In the genomic region with DNA sequence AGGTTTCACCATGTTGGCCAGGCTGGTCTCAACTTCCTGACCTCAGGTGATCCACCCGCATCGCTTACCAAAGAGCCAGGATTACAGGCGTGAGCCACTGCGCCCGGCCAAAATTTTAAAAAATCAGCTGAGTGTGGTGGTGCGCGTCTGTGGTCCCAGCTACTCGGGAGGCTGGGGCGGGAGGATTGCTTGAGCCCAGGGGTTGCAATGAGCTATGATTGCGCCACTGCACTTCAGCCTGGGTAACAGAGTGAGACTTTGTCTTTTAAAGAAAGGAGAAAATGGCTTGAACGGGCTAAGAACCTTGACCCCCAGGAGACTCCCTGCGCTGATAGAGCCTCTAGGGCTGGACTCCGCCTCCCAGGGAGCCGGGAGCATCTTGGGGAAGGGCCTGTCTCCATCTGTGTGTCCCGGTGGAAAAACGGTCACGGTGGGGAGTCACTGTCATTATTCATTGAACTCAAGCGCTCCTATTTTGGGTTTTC, we compare ENCODE assay signal across 8 cellular contexts. TPM values are rescaled to one million over a fixed set of nuclear protein-coding genes. Genes with fewer than 3 reads are reported as not detected.
A peak's percentile ranks its signal among the peaks of the same experiment; 100 is the strongest.
DNase-seq lines count a peak whose midpoint lies in the region; ATAC-seq and TF ChIP-seq lines count a peak whose summit lies in the region.

No MANE protein-coding gene starts in this region.

- DNase-seq in T-cell (peak in 12 of 34 experiments; percentile 0 to 19 (median 6)), fibroblast of mammary gland (ENCODE audit: low read depth) (no peak), ovary (peak in 1 of 5 donors; percentile 72), SK-N-DZ (ENCODE audit: low spot score) (no peak)
- DNase-seq in stimulated activated naive CD4-positive, alpha-beta T cell treated with Interleukin-2 at 50 U/mL for 16 hours (lab: John Stamatoyannopoulos, UW), result no peak

- H3K27me3 ChIP-seq in ovary, result no peaks in the 10 kb centered on the region

- CTCF ChIA-PET in T-cell (lab: Charles Lee), result interaction anchor here (1.3 to 1.5 kb wide), 2 partner anchors 26 to 70 kb away, joined by 3 to 4 read pairs; no protein-coding TSS in a partner anchor

- H3K9me3 ChIP-seq in ovary, result no peaks in the 10 kb centered on the region

- H3K27ac ChIP-seq in ovary, result peak overlapping the region; percentile 70 to 92

- peak; percentile 0 for ATAC-seq in GM18861 (IDR thresholded peaks at IDR 0.05; ENCODE audit: unreplicated experiment)
- peak; percentile 8 for ATAC-seq in HG02642 (IDR thresholded peaks at IDR 0.05; ENCODE audit: poor library complexity, unreplicated experiment)
- ATAC-seq in T-cell (replicated peaks in 1 of 4), result peak in 3 of 4 experiments; percentile 0 to 1 (median 0)
- no peak for ATAC-seq in GM18505 (IDR thresholded peaks at IDR 0.05; ENCODE audit: unreplicated experiment)

- no peak for TF ChIP-seq CTCF in fibroblast of mammary gland (conservative IDR thresholded peaks at IDR 0.05; ENCODE audit: control insufficient read depth, insufficient read depth, low read depth, low read length)
- TF ChIP-seq CTCF in ovary (IDR thresholded peaks at IDR 0.05), result no peak

- TF ChIP-seq EP300 in ovary (IDR thresholded peaks at IDR 0.05), result no peak

- H3K4me1 Mint-ChIP-seq in T-cell, result peaks cover 36 to 43% (median 42%) of the 10 kb centered on the region in 3 donors

- no peaks in the 10 kb centered on the region for H3K36me3 ChIP-seq in ovary

- H3K4me3 ChIP-seq in fibroblast of mammary gland (ENCODE audit: control insufficient read depth, low read depth, low read length) (peak overlapping the region; percentile 75), ovary (peak overlapping the region; percentile 65)

- H3K4me1 ChIP-seq in ovary (ENCODE audit: insufficient read depth), result peaks cover 8% of the 10 kb centered on the region

- no peak for TF ChIP-seq POLR2A in ovary (IDR thresholded peaks at IDR 0.05)
- TF ChIP-seq POLR2A in GM18505 (IDR thresholded peaks at IDR 0.05; ENCODE audit: borderline replicate concordance, extremely low read depth, insufficient read depth, insufficient read length), result no peak

- intact Hi-C loops in ovary (cut with DNase I), result loop anchor here in 1 of 4 donors (2.0 kb wide), 1 partner anchor 35 kb away; no protein-coding TSS in a partner anchor

- WGBS in ovary, 3 donors, result 0 to 2% (median 1%) methylated on average over 18 of the region's 18 CpGs

- peak overlapping the region; percentile 75 to 89 (median 88) for H3K4me3 Mint-ChIP-seq in T-cell

- no peaks in the 10 kb centered on the region for H3K27me3 Mint-ChIP-seq in T-cell

- H3K27ac Mint-ChIP-seq in T-cell, result peak overlapping the region; percentile 89 to 91

- H3K36me3 Mint-ChIP-seq in T-cell, result peaks cover 1% of the 10 kb centered on the region

- H3K9me3 Mint-ChIP-seq in T-cell, result no peaks in the 10 kb centered on the region

- POLR2A ChIA-PET in T-cell (lab: Charles Lee), result interaction anchor here (0.6 to 2.5 kb wide), 5 partner anchors 15 to 217 kb away, joined by 3 to 14 read pairs (median 4); no protein-coding TSS in a partner anchor

RNA-seq across cellular contexts. Expression of a gene that starts 0.8 kb away (rescaled TPM):
- total RNA-seq in T-cell, result 10 to 100 TPM; 23.1 to 44.3 (median 39.3) TPM
- 10 to 100 TPM; 15.6 to 28.5 (median 22.0) TPM for total RNA-seq in ovary
- 10 to 100 TPM; 13.4 to 25.8 TPM for polyA plus RNA-seq in ovary
- 18.1 and 18.7 TPM in 2 replicates for polyA plus RNA-seq in SK-N-DZ (2014; cell fraction: cytosol; rRNA removed)
- polyA plus RNA-seq in SK-N-DZ (2014; cell fraction: nucleus; rRNA removed), result 22.0 and 39.6 TPM in 2 replicates
